39 cellular contexts compared by ENCODE assay signal in the genomic region with DNA sequence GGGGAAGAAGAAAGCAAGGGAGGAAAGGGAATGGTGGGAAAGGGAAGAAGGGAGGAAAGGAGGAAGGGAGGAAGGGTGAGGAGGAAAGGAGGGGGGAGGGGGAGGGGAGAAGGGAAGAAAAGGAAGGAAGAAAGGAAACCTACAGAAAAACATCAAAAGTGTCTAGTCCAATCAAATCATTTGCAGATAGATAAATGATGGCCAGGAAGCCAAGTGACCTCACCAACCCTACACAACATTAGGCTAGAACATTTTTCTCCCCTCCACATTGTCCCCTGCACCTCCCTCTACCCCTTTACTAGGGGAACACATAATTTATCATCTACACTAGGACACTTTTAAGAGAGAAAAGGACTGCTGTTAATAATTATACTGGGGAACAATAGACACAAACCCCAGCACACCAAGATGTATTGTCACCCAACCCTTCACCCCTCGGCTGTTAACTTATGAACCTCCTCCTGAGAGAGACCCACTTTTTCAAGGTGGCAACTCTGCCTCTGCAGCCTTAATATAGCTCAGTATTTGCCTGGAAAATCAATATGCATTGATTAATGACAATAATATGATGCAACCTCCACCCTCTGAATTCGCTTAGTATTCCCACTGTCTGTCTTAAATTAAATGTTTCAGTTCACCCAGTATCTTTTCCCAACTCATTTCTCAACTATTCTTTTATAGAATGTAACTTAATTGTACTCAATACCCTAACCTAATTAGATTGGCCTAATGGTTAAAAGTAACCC.
"Had no signal": no experiment of that assay in that cellular context is flagged by ENCODE, and none has a peak within 500 bp of the region (broad histone marks: within the 10 kb centered on the region; RNA-seq: fewer than 3 reads in every experiment).

No MANE protein-coding gene starts in this region.

- H3K9me3 ChIP-seq: ascending aorta had no signal

- H3K4me3 Mint-ChIP-seq: activated B cell treated with CpG ODN at 0.5 μM for 24 hours; activated CD4-positive, alpha-beta memory T cell treated with anti-CD3 and anti-CD28 coated beads for 36 hours; activated CD4-positive, alpha-beta T cell treated with anti-CD3 and anti-CD28 coated beads, Interleukin-2, amount 10 ng/mL, durations not matched to agents 24 days and 14 days; activated CD8-positive, alpha-beta T cell treated with anti-CD3 and anti-CD28 coated beads for 36 hours; activated naive CD4-positive, alpha-beta T cell treated with anti-CD3 and anti-CD28 coated beads, Interleukin-2, amount 10 ng/mL, durations not matched to agents 7 days and 5 days; activated naive CD4-positive, alpha-beta T cell treated with anti-CD3 and anti-CD28 coated beads, Interleukin-2, amount 50 U/mL, for 24 hours; activated naive CD8-positive, alpha-beta T cell; activated naive CD8-positive, alpha-beta T cell treated with anti-CD3 and anti-CD28 coated beads, Interleukin-2, amount 10 ng/mL, durations not matched to agents 7 days and 5 days; activated naive CD8-positive, alpha-beta T cell treated with anti-CD3 and anti-CD28 coated beads, Interleukin-2, amount 50 U/mL, for 24 hours; activated T-cell treated with anti-CD3 and anti-CD28 coated beads, Interleukin-2, amount 50 U/mL, for 4 hours; activated T-cell treated with anti-CD3 and anti-CD28 coated beads, Interleukin-2, amount 50 U/mL, for 72 hours; activated T-helper 1 cell treated with anti-CD3 and anti-CD28 coated beads, Interleukin-12 subunit alpha, Interleukin-12 subunit beta, Interleukin-2, Interleukin-4 antibody, amounts not matched to agents 30 ng/mL and 10 ng/mL and 1 ng/mL, durations not matched to agents 14 hours and 24 hours and 36 hours; activated T-helper 17 cell treated with anti-CD3 and anti-CD28 coated beads, Interleukin-2, amount 50 U/mL, for 72 hours; brain; central memory CD8-positive, alpha-beta T cell; T-helper 1 cell treated with Interleukin-12 subunit alpha and Interleukin-12 subunit beta and Interleukin-4 antibody, amounts not matched to agents 30 μg/mL and 1 μg/mL, for 36 hours; T-helper 2 cell treated with Interferon-gamma antibody and Interleukin-4, amounts not matched to agents 5 μg/mL and 100 μg/mL, for 36 hours had no signal

- H3K27me3 Mint-ChIP-seq: activated CD4-positive, alpha-beta memory T cell treated with anti-CD3 and anti-CD28 coated beads for 36 hours; activated CD4-positive, alpha-beta T cell treated with anti-CD3 and anti-CD28 coated beads, Interleukin-2, amount 10 ng/mL, durations not matched to agents 24 days and 14 days; activated naive CD4-positive, alpha-beta T cell treated with anti-CD3 and anti-CD28 coated beads, Interleukin-2, amount 10 ng/mL, durations not matched to agents 7 days and 5 days; activated naive CD8-positive, alpha-beta T cell treated with anti-CD3 and anti-CD28 coated beads, Interleukin-2, amount 10 ng/mL, durations not matched to agents 7 days and 5 days; central memory CD8-positive, alpha-beta T cell had no signal

- H3K4me1 ChIP-seq: ascending aorta had no signal

- DNase-seq: activated B cell treated with CpG ODN at 0.5 μM for 24 hours; activated CD4-positive, alpha-beta memory T cell treated with anti-CD3 and anti-CD28 coated beads for 36 hours; activated CD4-positive, alpha-beta T cell treated with anti-CD3 and anti-CD28 coated beads for 4 hours; activated CD4-positive, alpha-beta T cell treated with anti-CD3 and anti-CD28 coated beads, Interleukin-2, amount 10 ng/mL, durations not matched to agents 24 days and 14 days; activated CD4-positive, alpha-beta T cell treated with anti-CD3 and anti-CD28 coated beads, Interleukin-2, amount 50 U/mL, for 1 hour; activated CD4-positive, alpha-beta T cell treated with anti-CD3 and anti-CD28 coated beads, Interleukin-2, amount 50 U/mL, for 4 hours; activated CD4-positive, CD25-positive, alpha-beta regulatory T cell treated with anti-CD3 and anti-CD28 coated beads, Interleukin-2, amount 50 U/mL, for 72 hours; activated CD8-positive, alpha-beta memory T cell treated with anti-CD3 and anti-CD28 coated beads, Interleukin-2, amount 50 U/mL, for 4 hours; activated CD8-positive, alpha-beta T cell treated with anti-CD3 and anti-CD28 coated beads for 36 hours; activated effector memory CD4-positive, alpha-beta T cell treated with anti-CD3 and anti-CD28 coated beads, Interleukin-2, amount 50 U/mL, for 16 hours; activated gamma-delta T cell treated with Interleukin-2 at 50 U/mL for 16 hours; activated naive CD4-positive, alpha-beta T cell treated with anti-CD3 and anti-CD28 coated beads, Interleukin-2, amount 10 ng/mL, durations not matched to agents 7 days and 5 days; activated naive CD4-positive, alpha-beta T cell treated with Interleukin-2 at 50 U/mL for 16 hours; activated naive CD8-positive, alpha-beta T cell treated with anti-CD3 and anti-CD28 coated beads, Interleukin-2, amount 10 ng/mL, durations not matched to agents 7 days and 5 days; activated naive CD8-positive, alpha-beta T cell treated with anti-CD3 and anti-CD28 coated beads, Interleukin-2, amount 50 U/mL, for 24 hours; activated T-cell treated with anti-CD3 and anti-CD28 coated beads for 4 hours; activated T-cell treated with anti-CD3 and anti-CD28 coated beads, Interleukin-2, amount 50 U/mL, for 1 hour; activated T-cell treated with anti-CD3 and anti-CD28 coated beads, Interleukin-2, amount 50 U/mL, for 4 hours; activated T-cell treated with anti-CD3 and anti-CD28 coated beads, Interleukin-2, amount 50 U/mL, for 72 hours; amygdala; anterior cingulate cortex; caudate nucleus; cerebellar nuclear complex; T-helper 1 cell; T-helper 2 cell; T-helper 9 cell had no signal

- ATAC-seq: activated CD8-positive, alpha-beta T cell treated with anti-CD3 and anti-CD28 coated beads for 36 hours; activated naive CD8-positive, alpha-beta T cell treated with anti-CD3 and anti-CD28 coated beads, Interleukin-2, amount 50 U/mL, for 24 hours; activated T-cell treated with anti-CD3 and anti-CD28 coated beads, Interleukin-2, amount 50 U/mL, for 4 hours; activated T-cell treated with anti-CD3 and anti-CD28 coated beads, Interleukin-2, amount 50 U/mL, for 72 hours; activated T-helper 17 cell treated with anti-CD3 and anti-CD28 coated beads, Interleukin-2, amount 50 U/mL, for 72 hours had no signal

- H3K4me1 Mint-ChIP-seq: activated B cell treated with CpG ODN at 0.5 μM for 24 hours; activated CD4-positive, alpha-beta T cell treated with anti-CD3 and anti-CD28 coated beads, Interleukin-2, amount 10 ng/mL, durations not matched to agents 24 days and 14 days; activated naive CD4-positive, alpha-beta T cell treated with anti-CD3 and anti-CD28 coated beads, Interleukin-2, amount 10 ng/mL, durations not matched to agents 7 days and 5 days; activated naive CD4-positive, alpha-beta T cell treated with anti-CD3 and anti-CD28 coated beads, Interleukin-2, amount 50 U/mL, for 24 hours; activated naive CD8-positive, alpha-beta T cell treated with anti-CD3 and anti-CD28 coated beads, Interleukin-2, amount 10 ng/mL, durations not matched to agents 7 days and 5 days; activated naive CD8-positive, alpha-beta T cell treated with anti-CD3 and anti-CD28 coated beads, Interleukin-2, amount 50 U/mL, for 24 hours; activated T-helper 17 cell treated with anti-CD3 and anti-CD28 coated beads, Interleukin-2, amount 50 U/mL, for 72 hours; brain; central memory CD8-positive, alpha-beta T cell had no signal

- H3K27ac Mint-ChIP-seq: activated B cell treated with CpG ODN at 0.5 μM for 24 hours; activated CD4-positive, alpha-beta memory T cell treated with anti-CD3 and anti-CD28 coated beads for 36 hours; activated CD4-positive, alpha-beta T cell treated with anti-CD3 and anti-CD28 coated beads, Interleukin-2, amount 10 ng/mL, durations not matched to agents 24 days and 14 days; activated CD8-positive, alpha-beta T cell treated with anti-CD3 and anti-CD28 coated beads for 36 hours; activated naive CD4-positive, alpha-beta T cell treated with anti-CD3 and anti-CD28 coated beads, Interleukin-2, amount 10 ng/mL, durations not matched to agents 7 days and 5 days; activated naive CD4-positive, alpha-beta T cell treated with anti-CD3 and anti-CD28 coated beads, Interleukin-2, amount 50 U/mL, for 24 hours; activated naive CD8-positive, alpha-beta T cell; activated naive CD8-positive, alpha-beta T cell treated with anti-CD3 and anti-CD28 coated beads, Interleukin-2, amount 10 ng/mL, durations not matched to agents 7 days and 5 days; activated naive CD8-positive, alpha-beta T cell treated with anti-CD3 and anti-CD28 coated beads, Interleukin-2, amount 50 U/mL, for 24 hours; activated T-cell treated with anti-CD3 and anti-CD28 coated beads, Interleukin-2, amount 50 U/mL, for 72 hours; activated T-helper 17 cell treated with anti-CD3 and anti-CD28 coated beads, Interleukin-2, amount 50 U/mL, for 72 hours; brain; T-helper 1 cell treated with Interleukin-12 subunit alpha and Interleukin-12 subunit beta and Interleukin-4 antibody, amounts not matched to agents 30 μg/mL and 1 μg/mL, for 36 hours; T-helper 2 cell treated with Interferon-gamma antibody and Interleukin-4, amounts not matched to agents 5 μg/mL and 100 μg/mL, for 36 hours had no signal

- FAIRE-seq: bronchial epithelial cell, TTC549 had no signal

- H3K4me3 ChIP-seq: ascending aorta, cardiac muscle cell had no signal

- H3K27me3 ChIP-seq: ascending aorta, cardiac muscle cell had no signal

- H3K27ac ChIP-seq: ascending aorta, cardiac muscle cell, VCaP had no signal

- H3K36me3 ChIP-seq: ascending aorta, cardiac muscle cell had no signal

- H3K36me3 Mint-ChIP-seq: activated CD4-positive, alpha-beta memory T cell treated with anti-CD3 and anti-CD28 coated beads for 36 hours; activated naive CD4-positive, alpha-beta T cell treated with anti-CD3 and anti-CD28 coated beads, Interleukin-2, amount 10 ng/mL, durations not matched to agents 7 days and 5 days; activated naive CD4-positive, alpha-beta T cell treated with anti-CD3 and anti-CD28 coated beads, Interleukin-2, amount 50 U/mL, for 24 hours; activated naive CD8-positive, alpha-beta T cell; activated naive CD8-positive, alpha-beta T cell treated with anti-CD3 and anti-CD28 coated beads, Interleukin-2, amount 10 ng/mL, durations not matched to agents 7 days and 5 days; brain had no signal

- H3K9me3 Mint-ChIP-seq: activated CD4-positive, alpha-beta memory T cell treated with anti-CD3 and anti-CD28 coated beads for 36 hours; activated CD4-positive, alpha-beta T cell treated with anti-CD3 and anti-CD28 coated beads, Interleukin-2, amount 10 ng/mL, durations not matched to agents 24 days and 14 days; activated CD8-positive, alpha-beta T cell treated with anti-CD3 and anti-CD28 coated beads for 36 hours; activated naive CD4-positive, alpha-beta T cell treated with anti-CD3 and anti-CD28 coated beads, Interleukin-2, amount 50 U/mL, for 24 hours; activated naive CD8-positive, alpha-beta T cell treated with anti-CD3 and anti-CD28 coated beads, Interleukin-2, amount 50 U/mL, for 24 hours; activated T-cell treated with anti-CD3 and anti-CD28 coated beads, Interleukin-2, amount 50 U/mL, for 72 hours; activated T-helper 1 cell treated with anti-CD3 and anti-CD28 coated beads, Interleukin-12 subunit alpha, Interleukin-12 subunit beta, Interleukin-2, Interleukin-4 antibody, amounts not matched to agents 30 ng/mL and 10 ng/mL and 1 ng/mL, durations not matched to agents 14 hours and 24 hours and 36 hours; T-helper 1 cell treated with Interleukin-12 subunit alpha and Interleukin-12 subunit beta and Interleukin-4 antibody, amounts not matched to agents 30 μg/mL and 1 μg/mL, for 36 hours; T-helper 2 cell treated with Interferon-gamma antibody and Interleukin-4, amounts not matched to agents 5 μg/mL and 100 μg/mL, for 36 hours had no signal
